7 cellular contexts compared by ENCODE assay signal in the genomic region with DNA sequence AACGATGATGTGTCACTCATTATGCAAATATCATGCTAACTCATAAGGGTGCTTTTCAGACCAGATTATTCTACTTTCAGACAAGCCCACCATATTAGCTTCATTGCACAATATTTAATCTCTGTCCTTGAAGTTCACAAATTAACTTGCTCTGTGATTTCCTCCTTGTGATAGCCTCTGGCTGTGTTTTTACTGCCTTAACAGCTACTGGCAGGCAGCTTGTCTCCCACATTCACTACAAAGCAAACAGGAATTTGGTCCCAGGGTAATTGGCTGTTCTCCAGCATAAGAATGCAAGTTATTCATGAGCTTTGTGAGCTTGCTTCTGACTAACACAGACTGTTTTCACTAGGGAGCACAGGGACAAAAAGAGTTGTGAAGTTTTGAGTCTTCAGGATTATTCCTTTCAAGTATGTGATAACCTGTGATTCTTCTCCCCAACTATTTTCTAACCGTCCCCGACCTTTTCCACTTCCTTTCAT.
A peak's percentile ranks its signal among the peaks of the same experiment; 100 is the strongest.
DNase-seq lines count a peak whose midpoint lies in the region; ATAC-seq and TF ChIP-seq lines count a peak whose summit lies in the region.

No MANE protein-coding gene starts in this region.

- peaks cover 59% of the 10 kb centered on the region for H3K36me3 Mint-ChIP-seq in GM23338 (ENCODE audit: low read depth)

- no peaks in the 10 kb centered on the region for H3F3A ChIP-seq in GM23338 (replicated peaks; ENCODE audit: low read depth)

- H3K9me3 Mint-ChIP-seq in GM23338, result peaks cover 59% of the 10 kb centered on the region

- no peaks in the 10 kb centered on the region for H3K79me2 ChIP-seq in GM23338 (replicated peaks; ENCODE audit: insufficient read depth)

- peak; percentile 94 for DNase-seq in GM23338 (ENCODE audit: low spot score)
- peak; percentile 22 for DNase-seq in NCI-H2107 (lab: John Stamatoyannopoulos, UW)
- DNase-seq in brain pericyte (ENCODE audit: low read depth, low spot score), result peak; percentile 47
- DNase-seq in inferior parietal cortex (ENCODE audit: extremely low spot score), result peak; percentile 57
- peak; percentile 52 for DNase-seq in testis
- DNase-seq in mesenteric fat pad (ENCODE audit: low spot score), result no peak

- intact Hi-C loops in testis (cut with DNase I; ENCODE audit: low total_unique reads), result no loop called here

- no peak overlapping the region for H2AFZ ChIP-seq in GM23338

- no peak for TF ChIP-seq POLR2A in testis (IDR thresholded peaks at IDR 0.05)

- H3K9me3 ChIP-seq in testis, result no peaks in the 10 kb centered on the region

- peak overlapping the region; percentile 23 for H3K4me2 ChIP-seq in GM23338

- TF ChIP-seq CTCF in GM23338 (conservative IDR thresholded peaks at IDR 0.05; ENCODE audit: low read depth in 2 of 2) (no peak), testis (IDR thresholded peaks at IDR 0.05) (no peak)

- H4K20me1 ChIP-seq in GM23338 (replicated peaks; ENCODE audit: insufficient read depth), result no peaks in the 10 kb centered on the region

- 24 to 35% methylated on average over 3 of the region's 3 CpGs for WGBS in testis, 2 donors

- H3K4me1 Mint-ChIP-seq in GM23338, result peaks cover 31% of the 10 kb centered on the region

- peaks cover 18% of the 10 kb centered on the region; the same call in 1 of the 2 replicates for H3K4me1 ChIP-seq in GM23338 (ENCODE audit: insufficient read depth)
- H3K4me1 ChIP-seq in testis, result peaks cover 5% of the 10 kb centered on the region

- no peaks in the 10 kb centered on the region for H3K27me3 Mint-ChIP-seq in GM23338 (ENCODE audit: insufficient read depth, low read depth, poor library complexity)

- H3K27ac ChIP-seq in GM23338 (ENCODE audit: low read depth), result peak overlapping the region; percentile 97
- peak overlapping the region in 1 of 2 donors; percentile 3 for H3K27ac ChIP-seq in testis

- peak; percentile 98 for ATAC-seq in GM23338
- ATAC-seq in GM21737 (IDR thresholded peaks at IDR 0.05; ENCODE audit: unreplicated experiment), result no peak

- H3K36me3 ChIP-seq in GM23338 (ENCODE audit: insufficient read depth) (peaks cover 6% of the 10 kb centered on the region), testis (ENCODE audit: low read depth, missing control alignments) (no peaks in the 10 kb centered on the region)

- H3K4me3 Mint-ChIP-seq in GM23338, result peak overlapping the region; percentile 44

- no peaks in the 10 kb centered on the region; the same call in 1 of the 2 replicates for H3K9me2 ChIP-seq in GM23338 (ENCODE audit: insufficient read depth)

- H3K27ac Mint-ChIP-seq in GM23338, result peak overlapping the region; percentile 96

- H3K27me3 ChIP-seq in GM23338 (ENCODE audit: insufficient read depth) (no peaks in the 10 kb centered on the region), testis (no peaks in the 10 kb centered on the region)

- H3K4me3 ChIP-seq in GM23338 (peak overlapping the region; percentile 14; the same call in 1 of the 2 replicates), testis (no peak overlapping the region)

TF ChIP-seq in GM23338, 12 proteins besides CTCF, POLR2A, EP300 and RAD21 (continues in another document):
- TF ChIP-seq, protein P1, sequence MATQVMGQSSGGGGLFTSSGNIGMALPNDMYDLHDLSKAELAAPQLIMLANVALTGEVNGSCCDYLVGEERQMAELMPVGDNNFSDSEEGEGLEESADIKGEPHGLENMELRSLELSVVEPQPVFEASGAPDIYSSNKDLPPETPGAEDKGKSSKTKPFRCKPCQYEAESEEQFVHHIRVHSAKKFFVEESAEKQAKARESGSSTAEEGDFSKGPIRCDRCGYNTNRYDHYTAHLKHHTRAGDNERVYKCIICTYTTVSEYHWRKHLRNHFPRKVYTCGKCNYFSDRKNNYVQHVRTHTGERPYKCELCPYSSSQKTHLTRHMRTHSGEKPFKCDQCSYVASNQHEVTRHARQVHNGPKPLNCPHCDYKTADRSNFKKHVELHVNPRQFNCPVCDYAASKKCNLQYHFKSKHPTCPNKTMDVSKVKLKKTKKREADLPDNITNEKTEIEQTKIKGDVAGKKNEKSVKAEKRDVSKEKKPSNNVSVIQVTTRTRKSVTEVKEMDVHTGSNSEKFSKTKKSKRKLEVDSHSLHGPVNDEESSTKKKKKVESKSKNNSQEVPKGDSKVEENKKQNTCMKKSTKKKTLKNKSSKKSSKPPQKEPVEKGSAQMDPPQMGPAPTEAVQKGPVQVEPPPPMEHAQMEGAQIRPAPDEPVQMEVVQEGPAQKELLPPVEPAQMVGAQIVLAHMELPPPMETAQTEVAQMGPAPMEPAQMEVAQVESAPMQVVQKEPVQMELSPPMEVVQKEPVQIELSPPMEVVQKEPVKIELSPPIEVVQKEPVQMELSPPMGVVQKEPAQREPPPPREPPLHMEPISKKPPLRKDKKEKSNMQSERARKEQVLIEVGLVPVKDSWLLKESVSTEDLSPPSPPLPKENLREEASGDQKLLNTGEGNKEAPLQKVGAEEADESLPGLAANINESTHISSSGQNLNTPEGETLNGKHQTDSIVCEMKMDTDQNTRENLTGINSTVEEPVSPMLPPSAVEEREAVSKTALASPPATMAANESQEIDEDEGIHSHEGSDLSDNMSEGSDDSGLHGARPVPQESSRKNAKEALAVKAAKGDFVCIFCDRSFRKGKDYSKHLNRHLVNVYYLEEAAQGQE (IDR thresholded peaks at IDR 0.05; ENCODE audit: unreplicated experiment), result no peak
- TF ChIP-seq, protein P2, sequence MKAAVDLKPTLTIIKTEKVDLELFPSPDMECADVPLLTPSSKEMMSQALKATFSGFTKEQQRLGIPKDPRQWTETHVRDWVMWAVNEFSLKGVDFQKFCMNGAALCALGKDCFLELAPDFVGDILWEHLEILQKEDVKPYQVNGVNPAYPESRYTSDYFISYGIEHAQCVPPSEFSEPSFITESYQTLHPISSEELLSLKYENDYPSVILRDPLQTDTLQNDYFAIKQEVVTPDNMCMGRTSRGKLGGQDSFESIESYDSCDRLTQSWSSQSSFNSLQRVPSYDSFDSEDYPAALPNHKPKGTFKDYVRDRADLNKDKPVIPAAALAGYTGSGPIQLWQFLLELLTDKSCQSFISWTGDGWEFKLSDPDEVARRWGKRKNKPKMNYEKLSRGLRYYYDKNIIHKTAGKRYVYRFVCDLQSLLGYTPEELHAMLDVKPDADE (IDR thresholded peaks at IDR 0.05), result 0 out of 2 replicates have a peak, but pooled peaks have one; percentile 36
- TF ChIP-seq, protein P3, sequence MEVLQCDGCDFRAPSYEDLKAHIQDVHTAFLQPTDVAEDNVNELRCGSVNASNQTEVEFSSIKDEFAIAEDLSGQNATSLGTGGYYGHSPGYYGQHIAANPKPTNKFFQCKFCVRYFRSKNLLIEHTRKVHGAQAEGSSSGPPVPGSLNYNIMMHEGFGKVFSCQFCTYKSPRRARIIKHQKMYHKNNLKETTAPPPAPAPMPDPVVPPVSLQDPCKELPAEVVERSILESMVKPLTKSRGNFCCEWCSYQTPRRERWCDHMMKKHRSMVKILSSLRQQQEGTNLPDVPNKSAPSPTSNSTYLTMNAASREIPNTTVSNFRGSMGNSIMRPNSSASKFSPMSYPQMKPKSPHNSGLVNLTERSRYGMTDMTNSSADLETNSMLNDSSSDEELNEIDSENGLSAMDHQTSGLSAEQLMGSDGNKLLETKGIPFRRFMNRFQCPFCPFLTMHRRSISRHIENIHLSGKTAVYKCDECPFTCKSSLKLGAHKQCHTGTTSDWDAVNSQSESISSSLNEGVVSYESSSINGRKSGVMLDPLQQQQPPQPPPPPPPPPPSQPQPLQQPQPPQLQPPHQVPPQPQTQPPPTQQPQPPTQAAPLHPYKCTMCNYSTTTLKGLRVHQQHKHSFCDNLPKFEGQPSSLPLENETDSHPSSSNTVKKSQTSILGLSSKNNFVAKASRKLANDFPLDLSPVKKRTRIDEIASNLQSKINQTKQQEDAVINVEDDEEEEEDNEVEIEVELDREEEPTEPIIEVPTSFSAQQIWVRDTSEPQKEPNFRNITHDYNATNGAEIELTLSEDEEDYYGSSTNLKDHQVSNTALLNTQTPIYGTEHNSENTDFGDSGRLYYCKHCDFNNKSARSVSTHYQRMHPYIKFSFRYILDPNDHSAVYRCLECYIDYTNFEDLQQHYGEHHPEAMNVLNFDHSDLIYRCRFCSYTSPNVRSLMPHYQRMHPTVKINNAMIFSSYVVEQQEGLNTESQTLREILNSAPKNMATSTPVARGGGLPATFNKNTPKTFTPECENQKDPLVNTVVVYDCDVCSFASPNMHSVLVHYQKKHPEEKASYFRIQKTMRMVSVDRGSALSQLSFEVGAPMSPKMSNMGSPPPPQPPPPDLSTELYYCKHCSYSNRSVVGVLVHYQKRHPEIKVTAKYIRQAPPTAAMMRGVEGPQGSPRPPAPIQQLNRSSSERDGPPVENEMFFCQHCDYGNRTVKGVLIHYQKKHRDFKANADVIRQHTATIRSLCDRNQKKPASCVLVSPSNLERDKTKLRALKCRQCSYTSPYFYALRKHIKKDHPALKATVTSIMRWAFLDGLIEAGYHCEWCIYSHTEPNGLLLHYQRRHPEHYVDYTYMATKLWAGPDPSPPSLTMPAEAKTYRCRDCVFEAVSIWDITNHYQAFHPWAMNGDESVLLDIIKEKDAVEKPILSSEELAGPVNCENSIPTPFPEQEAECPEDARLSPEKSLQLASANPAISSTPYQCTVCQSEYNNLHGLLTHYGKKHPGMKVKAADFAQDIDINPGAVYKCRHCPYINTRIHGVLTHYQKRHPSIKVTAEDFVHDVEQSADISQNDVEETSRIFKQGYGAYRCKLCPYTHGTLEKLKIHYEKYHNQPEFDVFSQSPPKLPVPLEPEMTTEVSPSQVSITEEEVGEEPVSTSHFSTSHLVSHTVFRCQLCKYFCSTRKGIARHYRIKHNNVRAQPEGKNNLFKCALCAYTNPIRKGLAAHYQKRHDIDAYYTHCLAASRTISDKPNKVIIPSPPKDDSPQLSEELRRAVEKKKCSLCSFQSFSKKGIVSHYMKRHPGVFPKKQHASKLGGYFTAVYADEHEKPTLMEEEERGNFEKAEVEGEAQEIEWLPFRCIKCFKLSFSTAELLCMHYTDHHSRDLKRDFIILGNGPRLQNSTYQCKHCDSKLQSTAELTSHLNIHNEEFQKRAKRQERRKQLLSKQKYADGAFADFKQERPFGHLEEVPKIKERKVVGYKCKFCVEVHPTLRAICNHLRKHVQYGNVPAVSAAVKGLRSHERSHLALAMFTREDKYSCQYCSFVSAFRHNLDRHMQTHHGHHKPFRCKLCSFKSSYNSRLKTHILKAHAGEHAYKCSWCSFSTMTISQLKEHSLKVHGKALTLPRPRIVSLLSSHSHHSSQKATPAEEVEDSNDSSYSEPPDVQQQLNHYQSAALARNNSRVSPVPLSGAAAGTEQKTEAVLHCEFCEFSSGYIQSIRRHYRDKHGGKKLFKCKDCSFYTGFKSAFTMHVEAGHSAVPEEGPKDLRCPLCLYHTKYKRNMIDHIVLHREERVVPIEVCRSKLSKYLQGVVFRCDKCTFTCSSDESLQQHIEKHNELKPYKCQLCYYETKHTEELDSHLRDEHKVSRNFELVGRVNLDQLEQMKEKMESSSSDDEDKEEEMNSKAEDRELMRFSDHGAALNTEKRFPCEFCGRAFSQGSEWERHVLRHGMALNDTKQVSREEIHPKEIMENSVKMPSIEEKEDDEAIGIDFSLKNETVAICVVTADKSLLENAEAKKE (CRISPR knock-in tag; IDR thresholded peaks at IDR 0.05), result no peak
- TF ChIP-seq CREB1 (CRISPR knock-in tag; IDR thresholded peaks at IDR 0.05; ENCODE audit: low read depth) (no peak; the same call in 1 of the 2 replicates), POLR2AphosphoS5 (IDR thresholded peaks at IDR 0.05; ENCODE audit: low read depth) (0 out of 2 replicates have a peak, but pooled peaks have one; percentile 25)
